Comparison of ENCODE assay signal across 1 cellular context in the genomic region with DNA sequence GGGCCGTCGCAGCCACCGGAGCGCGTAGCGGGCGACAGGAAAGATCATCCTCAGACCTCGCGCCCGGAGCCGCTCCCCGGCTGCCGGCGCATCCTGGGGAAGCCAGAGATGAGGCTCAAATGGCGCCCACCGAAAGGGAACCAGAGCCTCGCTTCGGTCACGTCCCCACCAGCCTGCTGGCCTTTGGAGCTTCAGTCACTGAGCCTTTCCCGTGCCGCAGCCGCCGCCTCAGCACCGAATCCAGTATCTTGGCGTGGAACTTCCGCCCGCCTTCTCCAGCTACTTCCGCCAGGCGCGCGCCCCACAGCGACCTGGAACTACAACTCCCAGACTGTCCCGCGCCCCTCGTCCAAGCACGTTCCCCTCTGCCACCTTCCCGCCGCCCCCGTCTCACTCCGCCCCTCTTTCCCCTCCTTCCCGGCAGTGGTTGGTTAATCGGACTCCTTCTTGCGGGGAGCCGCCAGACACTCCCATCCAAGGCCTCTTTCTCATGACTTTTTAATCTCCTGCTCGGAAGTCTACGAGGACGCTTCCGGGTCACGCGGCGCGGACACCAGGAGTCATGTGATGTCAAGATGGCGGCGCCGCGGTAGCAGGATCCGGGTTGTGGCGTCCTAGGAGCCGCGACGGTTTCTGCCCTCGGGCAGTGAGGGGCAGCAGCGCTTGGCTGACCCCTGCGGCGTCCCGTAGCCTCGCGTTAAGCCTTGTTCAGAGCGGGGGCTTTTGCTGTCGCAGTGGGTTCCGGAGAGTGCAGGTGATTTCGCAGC.
A peak's percentile ranks its signal among the peaks of the same experiment; 100 is the strongest.
TF ChIP-seq lines count a peak whose summit lies in the region.

A gene with protein sequence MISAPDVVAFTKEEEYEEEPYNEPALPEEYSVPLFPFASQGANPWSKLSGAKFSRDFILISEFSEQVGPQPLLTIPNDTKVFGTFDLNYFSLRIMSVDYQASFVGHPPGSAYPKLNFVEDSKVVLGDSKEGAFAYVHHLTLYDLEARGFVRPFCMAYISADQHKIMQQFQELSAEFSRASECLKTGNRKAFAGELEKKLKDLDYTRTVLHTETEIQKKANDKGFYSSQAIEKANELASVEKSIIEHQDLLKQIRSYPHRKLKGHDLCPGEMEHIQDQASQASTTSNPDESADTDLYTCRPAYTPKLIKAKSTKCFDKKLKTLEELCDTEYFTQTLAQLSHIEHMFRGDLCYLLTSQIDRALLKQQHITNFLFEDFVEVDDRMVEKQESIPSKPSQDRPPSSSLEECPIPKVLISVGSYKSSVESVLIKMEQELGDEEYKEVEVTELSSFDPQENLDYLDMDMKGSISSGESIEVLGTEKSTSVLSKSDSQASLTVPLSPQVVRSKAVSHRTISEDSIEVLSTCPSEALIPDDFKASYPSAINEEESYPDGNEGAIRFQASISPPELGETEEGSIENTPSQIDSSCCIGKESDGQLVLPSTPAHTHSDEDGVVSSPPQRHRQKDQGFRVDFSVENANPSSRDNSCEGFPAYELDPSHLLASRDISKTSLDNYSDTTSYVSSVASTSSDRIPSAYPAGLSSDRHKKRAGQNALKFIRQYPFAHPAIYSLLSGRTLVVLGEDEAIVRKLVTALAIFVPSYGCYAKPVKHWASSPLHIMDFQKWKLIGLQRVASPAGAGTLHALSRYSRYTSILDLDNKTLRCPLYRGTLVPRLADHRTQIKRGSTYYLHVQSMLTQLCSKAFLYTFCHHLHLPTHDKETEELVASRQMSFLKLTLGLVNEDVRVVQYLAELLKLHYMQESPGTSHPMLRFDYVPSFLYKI (plus strand): TSS at position 563 of the 767 bp plus-strand sequence. CDS start 497 bp downstream, outside the sequence.
A gene with protein sequence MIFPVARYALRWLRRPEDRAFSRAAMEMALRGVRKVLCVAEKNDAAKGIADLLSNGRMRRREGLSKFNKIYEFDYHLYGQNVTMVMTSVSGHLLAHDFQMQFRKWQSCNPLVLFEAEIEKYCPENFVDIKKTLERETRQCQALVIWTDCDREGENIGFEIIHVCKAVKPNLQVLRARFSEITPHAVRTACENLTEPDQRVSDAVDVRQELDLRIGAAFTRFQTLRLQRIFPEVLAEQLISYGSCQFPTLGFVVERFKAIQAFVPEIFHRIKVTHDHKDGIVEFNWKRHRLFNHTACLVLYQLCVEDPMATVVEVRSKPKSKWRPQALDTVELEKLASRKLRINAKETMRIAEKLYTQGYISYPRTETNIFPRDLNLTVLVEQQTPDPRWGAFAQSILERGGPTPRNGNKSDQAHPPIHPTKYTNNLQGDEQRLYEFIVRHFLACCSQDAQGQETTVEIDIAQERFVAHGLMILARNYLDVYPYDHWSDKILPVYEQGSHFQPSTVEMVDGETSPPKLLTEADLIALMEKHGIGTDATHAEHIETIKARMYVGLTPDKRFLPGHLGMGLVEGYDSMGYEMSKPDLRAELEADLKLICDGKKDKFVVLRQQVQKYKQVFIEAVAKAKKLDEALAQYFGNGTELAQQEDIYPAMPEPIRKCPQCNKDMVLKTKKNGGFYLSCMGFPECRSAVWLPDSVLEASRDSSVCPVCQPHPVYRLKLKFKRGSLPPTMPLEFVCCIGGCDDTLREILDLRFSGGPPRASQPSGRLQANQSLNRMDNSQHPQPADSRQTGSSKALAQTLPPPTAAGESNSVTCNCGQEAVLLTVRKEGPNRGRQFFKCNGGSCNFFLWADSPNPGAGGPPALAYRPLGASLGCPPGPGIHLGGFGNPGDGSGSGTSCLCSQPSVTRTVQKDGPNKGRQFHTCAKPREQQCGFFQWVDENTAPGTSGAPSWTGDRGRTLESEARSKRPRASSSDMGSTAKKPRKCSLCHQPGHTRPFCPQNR (minus strand): TSS at position 264 of the 767 bp plus-strand sequence. CDS start 216 bp downstream, at position 48.

TF ChIP-seq in HepG2, 621 proteins besides CTCF, POLR2A, EP300 and RAD21 (continued from another document and continues in another):
- peak; percentile 60 for TF ChIP-seq MEF2D (CRISPR knock-in tag; IDR thresholded peaks at IDR 0.05)
- TF ChIP-seq, protein P1, sequence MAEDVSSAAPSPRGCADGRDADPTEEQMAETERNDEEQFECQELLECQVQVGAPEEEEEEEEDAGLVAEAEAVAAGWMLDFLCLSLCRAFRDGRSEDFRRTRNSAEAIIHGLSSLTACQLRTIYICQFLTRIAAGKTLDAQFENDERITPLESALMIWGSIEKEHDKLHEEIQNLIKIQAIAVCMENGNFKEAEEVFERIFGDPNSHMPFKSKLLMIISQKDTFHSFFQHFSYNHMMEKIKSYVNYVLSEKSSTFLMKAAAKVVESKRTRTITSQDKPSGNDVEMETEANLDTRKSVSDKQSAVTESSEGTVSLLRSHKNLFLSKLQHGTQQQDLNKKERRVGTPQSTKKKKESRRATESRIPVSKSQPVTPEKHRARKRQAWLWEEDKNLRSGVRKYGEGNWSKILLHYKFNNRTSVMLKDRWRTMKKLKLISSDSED (CRISPR knock-in tag; IDR thresholded peaks at IDR 0.05): no peak
- TF ChIP-seq AGO1 (IDR thresholded peaks at IDR 0.05; ENCODE audit: low read depth, low read length, poor library complexity, severe bottlenecking): no peak
- TF ChIP-seq TP53 (CRISPR knock-in tag; conservative IDR thresholded peaks at IDR 0.05): no peak
- TF ChIP-seq MIXL1 (CRISPR knock-in tag; IDR thresholded peaks at IDR 0.05): no peak; the same call in 1 of the 2 replicates
- TF ChIP-seq SPEN (CRISPR knock-in tag; IDR thresholded peaks at IDR 0.05; ENCODE audit: low read depth): peak; percentile 68; the same call in 1 of the 2 replicates
- 0 out of 2 replicates have a peak, but pooled peaks have one; percentile 35 for TF ChIP-seq ZNF75D (CRISPR knock-in tag; IDR thresholded peaks at IDR 0.05; ENCODE audit: borderline replicate concordance)
- TF ChIP-seq MXD4 (CRISPR knock-in tag; IDR thresholded peaks at IDR 0.05): peak; percentile 48; the same call in 1 of the 2 replicates
- peak; percentile 45; the same call in 1 of the 2 replicates for TF ChIP-seq SNAPC2 (CRISPR knock-in tag; IDR thresholded peaks at IDR 0.05)
- TF ChIP-seq EHMT2 (IDR thresholded peaks at IDR 0.05; ENCODE audit: borderline replicate concordance, low read depth, low read length): no peak
- TF ChIP-seq, protein P2, sequence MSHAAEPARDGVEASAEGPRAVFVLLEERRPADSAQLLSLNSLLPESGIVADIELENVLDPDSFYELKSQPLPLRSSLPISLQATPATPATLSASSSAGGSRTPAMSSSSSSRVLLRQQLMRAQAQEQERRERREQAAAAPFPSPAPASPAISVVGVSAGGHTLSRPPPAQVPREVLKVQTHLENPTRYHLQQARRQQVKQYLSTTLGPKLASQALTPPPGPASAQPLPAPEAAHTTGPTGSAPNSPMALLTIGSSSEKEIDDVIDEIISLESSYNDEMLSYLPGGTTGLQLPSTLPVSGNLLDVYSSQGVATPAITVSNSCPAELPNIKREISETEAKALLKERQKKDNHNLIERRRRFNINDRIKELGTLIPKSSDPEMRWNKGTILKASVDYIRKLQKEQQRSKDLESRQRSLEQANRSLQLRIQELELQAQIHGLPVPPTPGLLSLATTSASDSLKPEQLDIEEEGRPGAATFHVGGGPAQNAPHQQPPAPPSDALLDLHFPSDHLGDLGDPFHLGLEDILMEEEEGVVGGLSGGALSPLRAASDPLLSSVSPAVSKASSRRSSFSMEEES (CRISPR knock-in tag; IDR thresholded peaks at IDR 0.05): peak; percentile 98
- TF ChIP-seq ZNF768 (CRISPR knock-in tag; IDR thresholded peaks at IDR 0.05): peak; percentile 68
- no peak for TF ChIP-seq REXO4 (CRISPR knock-in tag; IDR thresholded peaks at IDR 0.05; ENCODE audit: borderline replicate concordance)
- peak; percentile 54; the same call in 1 of the 2 replicates for TF ChIP-seq ZNF441 (CRISPR knock-in tag; IDR thresholded peaks at IDR 0.05; ENCODE audit: borderline replicate concordance)
- TF ChIP-seq ZSCAN25 (CRISPR knock-in tag; IDR thresholded peaks at IDR 0.05): no peak; the same call in 1 of the 2 replicates
- TF ChIP-seq PHB2 (IDR thresholded peaks at IDR 0.05; ENCODE audit: partially characterized antibody): no peak
- TF ChIP-seq, protein P3, sequence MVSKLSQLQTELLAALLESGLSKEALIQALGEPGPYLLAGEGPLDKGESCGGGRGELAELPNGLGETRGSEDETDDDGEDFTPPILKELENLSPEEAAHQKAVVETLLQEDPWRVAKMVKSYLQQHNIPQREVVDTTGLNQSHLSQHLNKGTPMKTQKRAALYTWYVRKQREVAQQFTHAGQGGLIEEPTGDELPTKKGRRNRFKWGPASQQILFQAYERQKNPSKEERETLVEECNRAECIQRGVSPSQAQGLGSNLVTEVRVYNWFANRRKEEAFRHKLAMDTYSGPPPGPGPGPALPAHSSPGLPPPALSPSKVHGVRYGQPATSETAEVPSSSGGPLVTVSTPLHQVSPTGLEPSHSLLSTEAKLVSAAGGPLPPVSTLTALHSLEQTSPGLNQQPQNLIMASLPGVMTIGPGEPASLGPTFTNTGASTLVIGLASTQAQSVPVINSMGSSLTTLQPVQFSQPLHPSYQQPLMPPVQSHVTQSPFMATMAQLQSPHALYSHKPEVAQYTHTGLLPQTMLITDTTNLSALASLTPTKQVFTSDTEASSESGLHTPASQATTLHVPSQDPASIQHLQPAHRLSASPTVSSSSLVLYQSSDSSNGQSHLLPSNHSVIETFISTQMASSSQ (IDR thresholded peaks at IDR 0.05; ENCODE audit: low read depth): peak; percentile 32; the same call in 1 of the 2 replicates
- TF ChIP-seq, protein P3 (CRISPR knock-in tag; IDR thresholded peaks at IDR 0.05; ENCODE audit: borderline replicate concordance): no peak; the same call in 1 of the 2 replicates
- TF ChIP-seq ZNF703 (CRISPR knock-in tag; IDR thresholded peaks at IDR 0.05; ENCODE audit: borderline replicate concordance): no peak; the same call in 1 of the 2 replicates
- TF ChIP-seq NFKB2 (CRISPR knock-in tag; IDR thresholded peaks at IDR 0.05; ENCODE audit: borderline replicate concordance): no peak; the same call in 1 of the 2 replicates
- TF ChIP-seq ZNF253 (CRISPR knock-in tag; IDR thresholded peaks at IDR 0.05; ENCODE audit: borderline replicate concordance): no peak
- TF ChIP-seq ZNF674 (CRISPR knock-in tag; IDR thresholded peaks at IDR 0.05; ENCODE audit: low read depth): no peak
- TF ChIP-seq, protein P4, sequence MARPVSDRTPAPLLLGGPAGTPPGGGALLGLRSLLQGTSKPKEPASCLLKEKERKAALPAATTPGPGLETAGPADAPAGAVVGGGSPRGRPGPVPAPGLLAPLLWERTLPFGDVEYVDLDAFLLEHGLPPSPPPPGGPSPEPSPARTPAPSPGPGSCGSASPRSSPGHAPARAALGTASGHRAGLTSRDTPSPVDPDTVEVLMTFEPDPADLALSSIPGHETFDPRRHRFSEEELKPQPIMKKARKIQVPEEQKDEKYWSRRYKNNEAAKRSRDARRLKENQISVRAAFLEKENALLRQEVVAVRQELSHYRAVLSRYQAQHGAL (CRISPR knock-in tag; IDR thresholded peaks at IDR 0.05; ENCODE audit: not compliant biosample characterization): no peak
- TF ChIP-seq RNF2 (conservative IDR thresholded peaks at IDR 0.05; ENCODE audit: low read depth): peak; percentile 77; the same call in 1 of the 2 replicates
- 0 out of 2 replicates have a peak, but pooled peaks have one; percentile 64 for TF ChIP-seq ZNF780A (CRISPR knock-in tag; IDR thresholded peaks at IDR 0.05)
- TF ChIP-seq, protein P5, sequence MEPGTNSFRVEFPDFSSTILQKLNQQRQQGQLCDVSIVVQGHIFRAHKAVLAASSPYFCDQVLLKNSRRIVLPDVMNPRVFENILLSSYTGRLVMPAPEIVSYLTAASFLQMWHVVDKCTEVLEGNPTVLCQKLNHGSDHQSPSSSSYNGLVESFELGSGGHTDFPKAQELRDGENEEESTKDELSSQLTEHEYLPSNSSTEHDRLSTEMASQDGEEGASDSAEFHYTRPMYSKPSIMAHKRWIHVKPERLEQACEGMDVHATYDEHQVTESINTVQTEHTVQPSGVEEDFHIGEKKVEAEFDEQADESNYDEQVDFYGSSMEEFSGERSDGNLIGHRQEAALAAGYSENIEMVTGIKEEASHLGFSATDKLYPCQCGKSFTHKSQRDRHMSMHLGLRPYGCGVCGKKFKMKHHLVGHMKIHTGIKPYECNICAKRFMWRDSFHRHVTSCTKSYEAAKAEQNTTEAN (CRISPR knock-in tag; conservative IDR thresholded peaks at IDR 0.05): peak; percentile 63; the same call in 1 of the 2 replicates
- TF ChIP-seq SP2 (CRISPR knock-in tag; IDR thresholded peaks at IDR 0.05): peak; percentile 48
- TF ChIP-seq SP140L (CRISPR knock-in tag; IDR thresholded peaks at IDR 0.05; ENCODE audit: borderline replicate concordance): no peak
- no peak for TF ChIP-seq ZNF101 (CRISPR knock-in tag; IDR thresholded peaks at IDR 0.05; ENCODE audit: borderline replicate concordance, low read depth)
- TF ChIP-seq, protein P6, sequence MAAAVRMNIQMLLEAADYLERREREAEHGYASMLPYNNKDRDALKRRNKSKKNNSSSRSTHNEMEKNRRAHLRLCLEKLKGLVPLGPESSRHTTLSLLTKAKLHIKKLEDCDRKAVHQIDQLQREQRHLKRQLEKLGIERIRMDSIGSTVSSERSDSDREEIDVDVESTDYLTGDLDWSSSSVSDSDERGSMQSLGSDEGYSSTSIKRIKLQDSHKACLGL (CRISPR knock-in tag; IDR thresholded peaks at IDR 0.05): peak; percentile 61; the same call in 1 of the 2 replicates
- TF ChIP-seq ZKSCAN8 (CRISPR knock-in tag; IDR thresholded peaks at IDR 0.05; ENCODE audit: borderline replicate concordance): no peak
- no peak for TF ChIP-seq TBL1XR1 (IDR thresholded peaks at IDR 0.05; ENCODE audit: borderline replicate concordance, low read length, partially characterized antibody)
- TF ChIP-seq ARHGAP35 (CRISPR knock-in tag; IDR thresholded peaks at IDR 0.05; ENCODE audit: borderline replicate concordance): no peak
- TF ChIP-seq CBFB (CRISPR knock-in tag; IDR thresholded peaks at IDR 0.05): no peak
- TF ChIP-seq SOX13 (IDR thresholded peaks at IDR 0.05): no peak
- TF ChIP-seq SOX13 (CRISPR knock-in tag; conservative IDR thresholded peaks at IDR 0.05 in 1 of 2, IDR thresholded peaks at IDR 0.05 in 1 of 2): no peak
- no peak for TF ChIP-seq CEBPB (IDR thresholded peaks at IDR 0.05; ENCODE audit: borderline replicate concordance, low read depth, low read length)
- TF ChIP-seq KLF9 (CRISPR knock-in tag; IDR thresholded peaks at IDR 0.05; ENCODE audit: low read depth): 0 out of 2 replicates have a peak, but pooled peaks have one; percentile 15
- TF ChIP-seq MBD4 (IDR thresholded peaks at IDR 0.05; ENCODE audit: borderline replicate concordance, low read length): no peak
- no peak for TF ChIP-seq MAFG (CRISPR knock-in tag; IDR thresholded peaks at IDR 0.05)
- TF ChIP-seq, protein P7, sequence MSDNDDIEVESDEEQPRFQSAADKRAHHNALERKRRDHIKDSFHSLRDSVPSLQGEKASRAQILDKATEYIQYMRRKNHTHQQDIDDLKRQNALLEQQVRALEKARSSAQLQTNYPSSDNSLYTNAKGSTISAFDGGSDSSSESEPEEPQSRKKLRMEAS (IDR thresholded peaks at IDR 0.05): peak; percentile 82
- no peak for TF ChIP-seq ZNF670 (CRISPR knock-in tag; IDR thresholded peaks at IDR 0.05; ENCODE audit: borderline replicate concordance)
- no peak for TF ChIP-seq ZNF3 (CRISPR knock-in tag; IDR thresholded peaks at IDR 0.05)
